In the genomic region with DNA sequence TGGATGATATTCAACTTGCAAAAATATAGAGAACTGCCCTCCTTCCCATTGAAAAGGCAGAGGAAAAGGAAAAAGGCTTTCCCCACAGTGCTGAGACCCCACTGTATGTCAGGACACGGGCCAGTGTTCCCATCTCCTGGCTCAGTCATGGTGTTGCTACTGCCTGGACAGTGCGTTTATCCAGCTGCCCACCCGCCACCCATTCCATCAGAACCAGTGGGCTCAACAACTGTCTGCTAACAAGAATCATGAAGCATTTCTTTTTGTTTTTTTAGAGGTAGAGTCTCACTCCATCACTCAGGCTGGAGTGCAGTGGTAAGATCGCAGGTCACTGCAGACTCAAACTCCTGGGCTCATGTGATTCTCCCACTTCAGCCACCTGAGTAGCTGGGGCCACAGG, we compare ENCODE assay signal across 23 cellular contexts. TPM values are rescaled to one million over a fixed set of nuclear protein-coding genes. Genes with fewer than 3 reads are reported as not detected.
A peak's percentile ranks its signal among the peaks of the same experiment; 100 is the strongest.
DNase-seq lines count a peak whose midpoint lies in the region; ATAC-seq, FAIRE-seq and TF ChIP-seq lines count a peak whose summit lies in the region.
"Had no signal": no experiment of that assay in that cellular context is flagged by ENCODE, and none has a peak within 500 bp of the region (broad histone marks: within the 10 kb centered on the region; RNA-seq: fewer than 3 reads in every experiment).

No MANE protein-coding gene starts in this region.

- H3K27me3 Mint-ChIP-seq in MCF 10A (ENCODE audit: insufficient read depth, unreplicated experiment) (no peaks in the 10 kb centered on the region), mesothelial cell of epicardium (ENCODE audit: low read depth) (no peaks in the 10 kb centered on the region)
- no peaks in the 10 kb centered on the region for H3K27me3 Mint-ChIP-seq in activated CD8-positive, alpha-beta T cell treated with anti-CD3 and anti-CD28 coated beads, Interleukin-2, amount 10 ng/mL, durations not matched to agents 7 days and 5 days (ENCODE audit: low read depth)
- no peaks in the 10 kb centered on the region for H3K27me3 Mint-ChIP-seq in stimulated activated memory B cell treated with anti-CD40 and anti-IgM and Interleukin-4, amounts not matched to agents 10 μg/mL and 1 μg/mL and 100 μg/mL, for 72 hours
- H3K27me3 Mint-ChIP-seq: CD4-positive, alpha-beta T cell; CD8-positive, alpha-beta memory T cell had no signal

- H3K4me3 ChIP-seq in breast epithelium (no peak overlapping the region), HepG2 (replicated peaks in 1 of 3; ENCODE audit: insufficient read depth in 1 of 3, low read depth in 2 of 3, low read length in 3 of 3) (no peak overlapping the region), sigmoid colon (no peak overlapping the region), stomach smooth muscle (ENCODE audit: low read length in 2 of 2) (no peak overlapping the region)
- H3K4me3 ChIP-seq: BLaER1 treated with 17β-estradiol and CSF1 and Interleukin-3, amounts not matched to agents 10 nM and 100 nM; GM12878; GM23338 had no signal

- intact Hi-C loops in MCF 10A (cut with micrococcal nuclease) = no loop called here
- intact Hi-C loops in breast epithelium (cut with DNase I; ENCODE audit: low total_unique reads) = no loop called here
- intact Hi-C loops in HepG2 (cut with micrococcal nuclease; ENCODE audit: unreplicated experiment) = no loop called here
- intact Hi-C loops in sigmoid colon (cut with DNase I) = no loop called here

- peaks cover 4 to 6% of the 10 kb centered on the region in 2 donors for H3K4me1 ChIP-seq in breast epithelium
- peaks cover 85% of the 10 kb centered on the region for H3K4me1 ChIP-seq in HepG2 (ENCODE audit: insufficient read depth, low read length)
- peaks cover 0 to 91% (median 79%) of the 10 kb centered on the region in 4 donors for H3K4me1 ChIP-seq in sigmoid colon
- H3K4me1 ChIP-seq in stomach smooth muscle (ENCODE audit: control insufficient read depth, insufficient read depth, low read length) = peaks cover 64% of the 10 kb centered on the region

- H3K27ac Mint-ChIP-seq in MCF 10A (ENCODE audit: low read depth, unreplicated experiment) (peak overlapping the region; percentile 13), mesothelial cell of epicardium (no peak overlapping the region)
- no peak overlapping the region for H3K27ac Mint-ChIP-seq in activated CD8-positive, alpha-beta T cell treated with anti-CD3 and anti-CD28 coated beads, Interleukin-2, amount 10 ng/mL, durations not matched to agents 7 days and 5 days
- no peak overlapping the region for H3K27ac Mint-ChIP-seq in stimulated activated memory B cell treated with anti-CD40 and anti-IgM and Interleukin-4, amounts not matched to agents 10 μg/mL and 1 μg/mL and 100 μg/mL, for 72 hours
- H3K27ac Mint-ChIP-seq: CD4-positive, alpha-beta T cell had no signal

- DNase-seq in MCF 10A (ENCODE audit: unreplicated experiment) (no peak), breast epithelium (ENCODE audit: low spot score in 2 of 2) (no peak), HepG2 (ENCODE audit: low spot score) (no peak), sigmoid colon (no peak), mesothelial cell of epicardium (ENCODE audit: low spot score in 2 of 2, unreplicated experiment in 2 of 2) (no peak)
- no peak for DNase-seq in activated CD8-positive, alpha-beta T cell treated with anti-CD3 and anti-CD28 coated beads, Interleukin-2, amount 10 ng/mL, durations not matched to agents 7 days and 5 days
- DNase-seq: CD4-positive, alpha-beta T cell; DMS 273 treated with DMSO at 0.1 percent for 48 hours; DMS79; EL; GDM1; H9 had no signal

- peaks cover 98% of the 10 kb centered on the region for H3K79me2 ChIP-seq in HepG2 (ENCODE audit: insufficient read depth, low read length)

- TF ChIP-seq EP300 in HepG2 (IDR thresholded peaks at IDR 0.05; ENCODE audit: low read depth in 2 of 2, low read length in 2 of 2) (no peak), HepG2 (CRISPR knock-in tag; IDR thresholded peaks at IDR 0.05; ENCODE audit: borderline replicate concordance) (no peak), sigmoid colon (IDR thresholded peaks at IDR 0.05) (no peak)

- H3K27ac ChIP-seq in breast epithelium (no peak overlapping the region), HepG2 (ENCODE audit: extremely low read length, insufficient read depth, low read length) (no peak overlapping the region), sigmoid colon (peak overlapping the region in 3 of 4 donors; percentile 53 to 80 (median 75)), stomach smooth muscle (ENCODE audit: low read length) (peak overlapping the region; percentile 24)
- H3K27ac ChIP-seq: 22Rv1; BLaER1 treated with 17β-estradiol and CSF1 and Interleukin-3, amounts not matched to agents 10 nM and 100 nM had no signal

- 0 out of 3 replicates have a peak, but pooled peaks have one; percentile 5 for ATAC-seq in HepG2
- no peak for ATAC-seq in activated CD8-positive, alpha-beta T cell treated with anti-CD3 and anti-CD28 coated beads, Interleukin-2, amount 10 ng/mL, durations not matched to agents 7 days and 5 days
- ATAC-seq in stimulated activated memory B cell treated with anti-CD40 and anti-IgM and Interleukin-4, amounts not matched to agents 10 μg/mL and 1 μg/mL and 100 μg/mL, for 72 hours = no peak
- ATAC-seq: GM12878, GM23338, HCT116 had no signal

- no peak for TF ChIP-seq POLR2A in breast epithelium (IDR thresholded peaks at IDR 0.05)
- TF ChIP-seq POLR2A in HepG2 (IDR thresholded peaks at IDR 0.05; ENCODE audit: insufficient read depth in 1 of 2, low read depth in 2 of 2, low read length in 2 of 2) = peak in 1 of 2 experiments; percentile 22; a peak in 2 of 4 replicates
- TF ChIP-seq POLR2A in sigmoid colon (IDR thresholded peaks at IDR 0.05) = no peak

- POLR2A ChIA-PET in MCF 10A (lab: Yijun Ruan, JAX) = no interaction called here
- POLR2A ChIA-PET in HepG2 (lab: Yijun Ruan, JAX) = interaction anchor here (1.1 to 14.0 kb wide), 3 partner anchors 10 to 15 kb away, joined by 3 to 265 read pairs (median 19); partner anchors contain the start of gene FBXO31
- POLR2A ChIA-PET in activated CD8-positive, alpha-beta T cell treated with anti-CD3 and anti-CD28 coated beads, Interleukin-2, amount 10 ng/mL, durations not matched to agents 7 days and 5 days (lab: Charles Lee) = no interaction called here

- H3K27me3 ChIP-seq in breast epithelium = no peaks in the 10 kb centered on the region
- H3K27me3 ChIP-seq in HepG2 (ENCODE audit: control insufficient read depth in 1 of 2, insufficient read depth in 2 of 2, low read length in 2 of 2) = no peaks in the 10 kb centered on the region
- H3K27me3 ChIP-seq in sigmoid colon = no peaks in the 10 kb centered on the region
- no peaks in the 10 kb centered on the region for H3K27me3 ChIP-seq in stomach smooth muscle (ENCODE audit: control insufficient read depth in 1 of 2, insufficient read depth in 2 of 2, low read length in 2 of 2)
- H3K27me3 ChIP-seq: BE2C had no signal

- H3K4me3 Mint-ChIP-seq in MCF 10A (ENCODE audit: unreplicated experiment) (no peak overlapping the region), mesothelial cell of epicardium (no peak overlapping the region)
- no peak overlapping the region for H3K4me3 Mint-ChIP-seq in activated CD8-positive, alpha-beta T cell treated with anti-CD3 and anti-CD28 coated beads, Interleukin-2, amount 10 ng/mL, durations not matched to agents 7 days and 5 days
- H3K4me3 Mint-ChIP-seq in stimulated activated memory B cell treated with anti-CD40 and anti-IgM and Interleukin-4, amounts not matched to agents 10 μg/mL and 1 μg/mL and 100 μg/mL, for 72 hours = no peak overlapping the region
- H3K4me3 Mint-ChIP-seq: CD4-positive, alpha-beta T cell; CD8-positive, alpha-beta memory T cell; GM23338; H9 had no signal

- no peak for FAIRE-seq in HepG2 (lab: Jason Lieb, UNC)
- FAIRE-seq: A204.1, D721Med, GM12878 had no signal

- BruUV-seq in MCF 10A (replicated peaks; lab: Mats Ljungman, UMichigan) (no TSS peak), HepG2 (replicated peaks; lab: Mats Ljungman, UMichigan) (no TSS peak)

- H3K9me3 Mint-ChIP-seq in MCF 10A (ENCODE audit: unreplicated experiment) (no peaks in the 10 kb centered on the region), mesothelial cell of epicardium (no peaks in the 10 kb centered on the region)
- H3K9me3 Mint-ChIP-seq in activated CD8-positive, alpha-beta T cell treated with anti-CD3 and anti-CD28 coated beads, Interleukin-2, amount 10 ng/mL, durations not matched to agents 7 days and 5 days (ENCODE audit: insufficient read depth) = no peaks in the 10 kb centered on the region
- no peaks in the 10 kb centered on the region for H3K9me3 Mint-ChIP-seq in stimulated activated memory B cell treated with anti-CD40 and anti-IgM and Interleukin-4, amounts not matched to agents 10 μg/mL and 1 μg/mL and 100 μg/mL, for 72 hours
- H3K9me3 Mint-ChIP-seq: CD4-positive, alpha-beta T cell; CD8-positive, alpha-beta memory T cell; GM23338; H9 had no signal

- no peaks in the 10 kb centered on the region for H3K36me3 ChIP-seq in breast epithelium
- peaks cover 35 to 85% of the 10 kb centered on the region in 2 experiments for H3K36me3 ChIP-seq in HepG2 (replicated peaks in 1 of 2; ENCODE audit: control insufficient read depth in 1 of 2, insufficient read depth in 2 of 2, low read length in 2 of 2)
- H3K36me3 ChIP-seq in sigmoid colon = no peaks in the 10 kb centered on the region
- no peaks in the 10 kb centered on the region for H3K36me3 ChIP-seq in stomach smooth muscle (ENCODE audit: control insufficient read depth in 2 of 2, insufficient read depth in 2 of 2, low read length in 2 of 2)
- H3K36me3 ChIP-seq: BE2C had no signal

- no peak overlapping the region for H2AFZ ChIP-seq in HepG2 (ENCODE audit: low read length)
- H2AFZ ChIP-seq: GM23338 had no signal

- TF ChIP-seq CTCF in MCF 10A (IDR thresholded peaks at IDR 0.05; ENCODE audit: unreplicated experiment) (no peak), breast epithelium (IDR thresholded peaks at IDR 0.05) (no peak), HepG2 (CRISPR knock-in tag; IDR thresholded peaks at IDR 0.05) (no peak), sigmoid colon (IDR thresholded peaks at IDR 0.05) (no peak), mesothelial cell of epicardium (IDR thresholded peaks at IDR 0.05; ENCODE audit: unreplicated experiment) (no peak)

- 95% methylated on average over 4 of the region's 4 CpGs for WGBS in HepG2 (ENCODE audit: low lambda C conversion rate)
- 90 to 93% methylated on average over 4 of the region's 4 CpGs for WGBS in sigmoid colon, 2 donors

- peaks cover 99% of the 10 kb centered on the region for H4K20me1 ChIP-seq in HepG2 (ENCODE audit: insufficient read depth, low read length)

- H3K9me3 ChIP-seq in breast epithelium (no peaks in the 10 kb centered on the region), HepG2 (ENCODE audit: low read length) (no peaks in the 10 kb centered on the region), sigmoid colon (no peaks in the 10 kb centered on the region), stomach smooth muscle (ENCODE audit: control insufficient read depth in 2 of 2, low read length in 2 of 2) (no peaks in the 10 kb centered on the region)
- H3K9me3 ChIP-seq: BE2C; BLaER1 treated with 17β-estradiol and CSF1 and Interleukin-3, amounts not matched to agents 10 nM and 100 nM had no signal

- 0 out of 2 replicates have a peak overlapping the region, but pooled peaks have one; percentile 2 for H3K4me2 ChIP-seq in HepG2 (ENCODE audit: low read depth, low read length)
- H3K4me2 ChIP-seq: GM23338 had no signal

- H3K9ac ChIP-seq in HepG2 (ENCODE audit: insufficient read depth, low read depth, low read length) = no peak overlapping the region
- no peak overlapping the region for H3K9ac ChIP-seq in stomach smooth muscle (ENCODE audit: low read length in 2 of 2)
- H3K9ac ChIP-seq: BLaER1 treated with 17β-estradiol and CSF1 and Interleukin-3, amounts not matched to agents 10 nM and 100 nM had no signal

- peaks cover 13% of the 10 kb centered on the region for H3K4me1 Mint-ChIP-seq in MCF 10A (ENCODE audit: insufficient read depth, unreplicated experiment)
- H3K4me1 Mint-ChIP-seq in mesothelial cell of epicardium = peaks cover 6% of the 10 kb centered on the region
- peaks cover 29% of the 10 kb centered on the region for H3K4me1 Mint-ChIP-seq in activated CD8-positive, alpha-beta T cell treated with anti-CD3 and anti-CD28 coated beads, Interleukin-2, amount 10 ng/mL, durations not matched to agents 7 days and 5 days (ENCODE audit: low read depth)
- peaks cover 56% of the 10 kb centered on the region for H3K4me1 Mint-ChIP-seq in stimulated activated memory B cell treated with anti-CD40 and anti-IgM and Interleukin-4, amounts not matched to agents 10 μg/mL and 1 μg/mL and 100 μg/mL, for 72 hours

- TF ChIP-seq RAD21 in HepG2 (CRISPR knock-in tag; IDR thresholded peaks at IDR 0.05) = no peak

- H3K36me3 Mint-ChIP-seq in MCF 10A (ENCODE audit: insufficient read depth, unreplicated experiment) = peaks cover 12% of the 10 kb centered on the region
- peaks cover 3% of the 10 kb centered on the region for H3K36me3 Mint-ChIP-seq in mesothelial cell of epicardium
- H3K36me3 Mint-ChIP-seq in activated CD8-positive, alpha-beta T cell treated with anti-CD3 and anti-CD28 coated beads, Interleukin-2, amount 10 ng/mL, durations not matched to agents 7 days and 5 days (ENCODE audit: low read depth) = peaks cover 6% of the 10 kb centered on the region
- H3K36me3 Mint-ChIP-seq in stimulated activated memory B cell treated with anti-CD40 and anti-IgM and Interleukin-4, amounts not matched to agents 10 μg/mL and 1 μg/mL and 100 μg/mL, for 72 hours = peaks cover 10% of the 10 kb centered on the region

- CTCF ChIA-PET in MCF 10A (lab: Yijun Ruan, JAX) (interaction anchor here (0.7 to 1.4 kb wide), 4 partner anchors 9 to 309 kb away, joined by 3 to 5 read pairs (median 4); no protein-coding TSS in a partner anchor), HepG2 (lab: Yijun Ruan, JAX; ENCODE audit: low intra/inter-chr PET ratio, low total read pairs) (no interaction called here)
- CTCF ChIA-PET in activated CD8-positive, alpha-beta T cell treated with anti-CD3 and anti-CD28 coated beads, Interleukin-2, amount 10 ng/mL, durations not matched to agents 7 days and 5 days (lab: Charles Lee) = no interaction called here

- in situ Hi-C loops in HepG2 (cut with HindIII; ENCODE audit: extremely low pct_ligation_motif_present, low pct_unique_long_range_greater_than_20kb) = no loop called here

RNA-seq across cellular contexts. Expression of gene FBXO31, which starts 11.3 kb away (rescaled TPM):
- 43.2 and 53.9 TPM in 2 replicates for total RNA-seq in MCF 10A (2022)
- 10 to 100 TPM; 43.0 to 74.7 (median 67.4) TPM for total RNA-seq in breast epithelium
- 81.3 and 92.4 TPM in 2 replicates for total RNA-seq in HepG2 (2016; rRNA removed; fragmentation: Illumina TruSeq; extraction: Trizol)
- total RNA-seq in HepG2 (2016; cell fraction: cytosol; rRNA removed; fragmentation: Illumina TruSeq; extraction: Trizol; ENCODE audit: low read depth) = 18.3 and 22.9 TPM in 2 replicates
- 64.5 and 91.5 TPM in 2 replicates for total RNA-seq in HepG2 (2016; cell fraction: insoluble cytoplasmic fraction; rRNA removed; fragmentation: Illumina TruSeq; extraction: Trizol)
- 33.7 and 38.0 TPM in 2 replicates for total RNA-seq in HepG2 (2016; cell fraction: membrane; rRNA removed; fragmentation: Illumina TruSeq; extraction: Trizol)
- total RNA-seq in HepG2 (2016; cell fraction: nucleus; rRNA removed; fragmentation: Illumina TruSeq; extraction: Trizol) = 94.4 and 107 TPM in 2 replicates
- 101 and 118 TPM in 2 replicates for polyA plus RNA-seq in HepG2 (2011; rRNA removed)
- 51.6 and 63.1 TPM in 2 replicates for polyA plus RNA-seq in HepG2 (2011; cell fraction: cytosol; rRNA removed)
- 393 and 579 TPM in 2 replicates for polyA plus RNA-seq in HepG2 (2011; cell fraction: nucleus; rRNA removed)
- polyA plus RNA-seq in HepG2 (2012) = 75.5 and 101 TPM in 2 replicates
- 6.1 and 6.4 TPM in 2 replicates for polyA plus RNA-seq in HepG2 (2016; cell fraction: cytosol; fragmentation: Illumina TruSeq; extraction: Trizol; ENCODE audit: low read depth)
- 57.9 and 71.3 TPM in 2 replicates for polyA plus RNA-seq in HepG2 (2016; cell fraction: insoluble cytoplasmic fraction; fragmentation: Illumina TruSeq; extraction: Trizol; ENCODE audit: low read depth)
- 18.2 and 18.3 TPM in 2 replicates for polyA plus RNA-seq in HepG2 (2016; cell fraction: membrane; fragmentation: Illumina TruSeq; extraction: Trizol; ENCODE audit: low read depth)
- 256 and 269 TPM in 2 replicates for polyA plus RNA-seq in HepG2 (2016; cell fraction: nucleus; fragmentation: Illumina TruSeq; extraction: Trizol; ENCODE audit: insufficient read depth, low read depth)
- polyA minus RNA-seq in HepG2 (2011; rRNA and poly(A)+ RNA removed; ENCODE audit: low replicate concordance) = 29.6 and 164 TPM in 2 replicates
- 53.4 and 63.9 TPM in 2 replicates for polyA minus RNA-seq in HepG2 (2011; cell fraction: cytosol; rRNA and poly(A)+ RNA removed)
- 202 and 208 TPM in 2 replicates for polyA minus RNA-seq in HepG2 (2011; cell fraction: nucleus; rRNA and poly(A)+ RNA removed)
- 100 to 1,000 TPM in 2 of 4 donors, 10 to 100 TPM in 2; 86.7 to 120 (median 98.4) TPM for total RNA-seq in sigmoid colon
- 10 to 100 TPM; 15.0 to 40.0 (median 16.2) TPM for polyA plus RNA-seq in sigmoid colon
- 37.0 to 38.1 TPM (median 37.3 TPM) in 3 replicates for total RNA-seq in mesothelial cell of epicardium
- total RNA-seq in activated CD8-positive, alpha-beta T cell treated with anti-CD3 and anti-CD28 coated beads, Interleukin-2, amount 10 ng/mL, durations not matched to agents 7 days and 5 days = 10 to 100 TPM; 29.3 to 30.1 TPM

RNA-seq across cellular contexts. Expression of gene MAP1LC3B, which starts 19.8 kb away (rescaled TPM):
- total RNA-seq in MCF 10A (2022) (271 and 348 TPM in 2 replicates), breast epithelium (10 to 100 TPM; 58.0 to 72.3 (median 69.1) TPM), HepG2 (2016; rRNA removed; fragmentation: Illumina TruSeq; extraction: Trizol) (15.7 and 30.6 TPM in 2 replicates), sigmoid colon (10 to 100 TPM; 50.0 to 62.6 (median 62.2) TPM), mesothelial cell of epicardium (39.6 to 41.6 TPM (median 41.2 TPM) in 3 replicates)
- total RNA-seq in HepG2 (2016; cell fraction: cytosol; rRNA removed; fragmentation: Illumina TruSeq; extraction: Trizol; ENCODE audit: low read depth) = 5.5 and 7.0 TPM in 2 replicates
- total RNA-seq in HepG2 (2016; cell fraction: insoluble cytoplasmic fraction; rRNA removed; fragmentation: Illumina TruSeq; extraction: Trizol) = 15.9 and 27.1 TPM in 2 replicates
- total RNA-seq in HepG2 (2016; cell fraction: membrane; rRNA removed; fragmentation: Illumina TruSeq; extraction: Trizol) = 24.8 and 26.3 TPM in 2 replicates
- 22.0 and 22.3 TPM in 2 replicates for total RNA-seq in HepG2 (2016; cell fraction: nucleus; rRNA removed; fragmentation: Illumina TruSeq; extraction: Trizol)
- polyA plus RNA-seq in HepG2 (2011; rRNA removed) (37.4 and 37.9 TPM in 2 replicates), sigmoid colon (100 to 1,000 TPM in 1 of 3 donors, 10 to 100 TPM in 2; 48.0 to 137 (median 76.3) TPM)
- 18.1 and 36.3 TPM in 2 replicates for polyA plus RNA-seq in HepG2 (2011; cell fraction: cytosol; rRNA removed)
- polyA plus RNA-seq in HepG2 (2011; cell fraction: nucleus; rRNA removed) = 15.1 and 23.4 TPM in 2 replicates
- polyA plus RNA-seq in HepG2 (2012) = 68.5 and 98.3 TPM in 2 replicates
- polyA plus RNA-seq in HepG2 (2016; cell fraction: cytosol; fragmentation: Illumina TruSeq; extraction: Trizol; ENCODE audit: low read depth) = 9.9 and 13.1 TPM in 2 replicates
- polyA plus RNA-seq in HepG2 (2016; cell fraction: insoluble cytoplasmic fraction; fragmentation: Illumina TruSeq; extraction: Trizol; ENCODE audit: low read depth) = 65.5 and 71.9 TPM in 2 replicates
- polyA plus RNA-seq in HepG2 (2016; cell fraction: membrane; fragmentation: Illumina TruSeq; extraction: Trizol; ENCODE audit: low read depth) = 26.7 and 27.4 TPM in 2 replicates
- polyA plus RNA-seq in HepG2 (2016; cell fraction: nucleus; fragmentation: Illumina TruSeq; extraction: Trizol; ENCODE audit: insufficient read depth, low read depth) = 42.6 and 45.0 TPM in 2 replicates
- polyA minus RNA-seq in HepG2 (2011; rRNA and poly(A)+ RNA removed; ENCODE audit: low replicate concordance) = 13.2 and 15.8 TPM in 2 replicates
- polyA minus RNA-seq in HepG2 (2011; cell fraction: cytosol; rRNA and poly(A)+ RNA removed) = 22.2 and 35.4 TPM in 2 replicates
- 23.0 and 32.7 TPM in 2 replicates for polyA minus RNA-seq in HepG2 (2011; cell fraction: nucleus; rRNA and poly(A)+ RNA removed)
- total RNA-seq in activated CD8-positive, alpha-beta T cell treated with anti-CD3 and anti-CD28 coated beads, Interleukin-2, amount 10 ng/mL, durations not matched to agents 7 days and 5 days = 10 to 100 TPM; 40.2 to 45.3 TPM

RNA-seq across cellular contexts. Expression of gene C16orf95, which starts 55.1 kb away (rescaled TPM):
- total RNA-seq in MCF 10A (2022) (5.7 and 5.8 TPM in 2 replicates), breast epithelium (1 to 10 TPM in 2 of 3 donors, not detected in 1; 2.0 to 3.8 TPM), HepG2 (2016; rRNA removed; fragmentation: Illumina TruSeq; extraction: Trizol) (7.2 and 8.6 TPM in 2 replicates), sigmoid colon (1 to 10 TPM in 2 of 4 donors, under 1 TPM in 1, not detected in 1; 0.36 to 1.9 (median 1.2) TPM), mesothelial cell of epicardium (4.5 to 6.2 TPM (median 4.6 TPM) in 3 replicates)
- total RNA-seq in HepG2 (2016; cell fraction: cytosol; rRNA removed; fragmentation: Illumina TruSeq; extraction: Trizol; ENCODE audit: low read depth) = 20.8 and 21.6 TPM in 2 replicates
- 6.9 and 8.1 TPM in 2 replicates for total RNA-seq in HepG2 (2016; cell fraction: insoluble cytoplasmic fraction; rRNA removed; fragmentation: Illumina TruSeq; extraction: Trizol)
- total RNA-seq in HepG2 (2016; cell fraction: membrane; rRNA removed; fragmentation: Illumina TruSeq; extraction: Trizol) = 15.4 and 16.2 TPM in 2 replicates
- total RNA-seq in HepG2 (2016; cell fraction: nucleus; rRNA removed; fragmentation: Illumina TruSeq; extraction: Trizol) = 6.3 TPM in 2 replicates
- polyA plus RNA-seq in HepG2 (2011; rRNA removed) (2.0 and 2.8 TPM in 2 replicates), sigmoid colon (1 to 10 TPM; 2.5 to 6.6 (median 4.3) TPM)
- polyA plus RNA-seq in HepG2 (2011; cell fraction: cytosol; rRNA removed) = 1.3 and 3.1 TPM in 2 replicates
- polyA plus RNA-seq in HepG2 (2011; cell fraction: nucleus; rRNA removed) = 4.1 and 5.0 TPM in 2 replicates
- 3.8 and 4.5 TPM in 2 replicates for polyA plus RNA-seq in HepG2 (2012)
- 14.5 and 18.3 TPM in 2 replicates for polyA plus RNA-seq in HepG2 (2016; cell fraction: cytosol; fragmentation: Illumina TruSeq; extraction: Trizol; ENCODE audit: low read depth)
- 6.1 and 7.7 TPM in 2 replicates for polyA plus RNA-seq in HepG2 (2016; cell fraction: insoluble cytoplasmic fraction; fragmentation: Illumina TruSeq; extraction: Trizol; ENCODE audit: low read depth)
- 13.5 and 16.8 TPM in 2 replicates for polyA plus RNA-seq in HepG2 (2016; cell fraction: membrane; fragmentation: Illumina TruSeq; extraction: Trizol; ENCODE audit: low read depth)
- polyA plus RNA-seq in HepG2 (2016; cell fraction: nucleus; fragmentation: Illumina TruSeq; extraction: Trizol; ENCODE audit: insufficient read depth, low read depth) = 7.1 and 7.6 TPM in 2 replicates
- 2.1 and 2.6 TPM in 2 replicates for polyA minus RNA-seq in HepG2 (2011; rRNA and poly(A)+ RNA removed; ENCODE audit: low replicate concordance)
- polyA minus RNA-seq in HepG2 (2011; cell fraction: cytosol; rRNA and poly(A)+ RNA removed) = 0.79 and 1.4 TPM in 2 replicates
- polyA minus RNA-seq in HepG2 (2011; cell fraction: nucleus; rRNA and poly(A)+ RNA removed) = 3.7 and 5.0 TPM in 2 replicates
- 1 to 10 TPM; 7.2 to 9.4 TPM for total RNA-seq in activated CD8-positive, alpha-beta T cell treated with anti-CD3 and anti-CD28 coated beads, Interleukin-2, amount 10 ng/mL, durations not matched to agents 7 days and 5 days

Comparison
In these comparisons a context has a peak if more than half of its experiments do, and no peak if none do; other contexts are left out.
1. H3K27ac ChIP-seq: peak in sigmoid colon (3 of 4) and stomach smooth muscle (single experiment); none in breast epithelium (0 of 2) and HepG2 (single experiment).